ENCODE assay signal across 8 cellular contexts in genomic region chr6:28981833-28982475, GRCh38. TPM values are rescaled to one million over a fixed set of nuclear protein-coding genes. Genes with fewer than 3 reads are reported as not detected.
DNase-seq lines count a peak whose midpoint lies in the region; ATAC-seq and TF ChIP-seq lines count a peak whose summit lies in the region.

No MANE protein-coding gene starts in this region.

- POLR2A ChIA-PET in activated CD8-positive, alpha-beta T cell treated with anti-CD3 and anti-CD28 coated beads for 36 hours (lab: Charles Lee): interaction anchor here (1.5 to 2.5 kb wide), 4 partner anchors 41 to 1117 kb away, joined by 4 to 13 read pairs (median 5); partner anchors contain the start of gene TRIM27

- peaks cover 13% of the 10 kb centered on the region for H3K27me3 ChIP-seq in lower lobe of right lung (ENCODE audit: low read depth)

- H3K4me1 Mint-ChIP-seq in activated CD8-positive, alpha-beta T cell treated with anti-CD3 and anti-CD28 coated beads for 36 hours (ENCODE audit: low read depth): peaks cover 53% of the 10 kb centered on the region

- H3K4me3 ChIP-seq in lower lobe of right lung: peak overlapping the region; percentile 65

- peaks cover 5% of the 10 kb centered on the region for H3K36me3 Mint-ChIP-seq in activated CD8-positive, alpha-beta T cell treated with anti-CD3 and anti-CD28 coated beads for 36 hours (ENCODE audit: low read depth)

- CTCF ChIA-PET in activated CD8-positive, alpha-beta T cell treated with anti-CD3 and anti-CD28 coated beads for 36 hours (lab: Charles Lee): interaction anchor here (1.0 to 4.7 kb wide), 3 partner anchors 34 to 143 kb away, joined by 4 to 30 read pairs (median 10); no protein-coding TSS in a partner anchor

- intact Hi-C loops in activated CD8-positive, alpha-beta T cell treated with anti-CD3 and anti-CD28 coated beads for 36 hours (cut with micrococcal nuclease): loop anchor here (2.0 to 10.0 kb wide), 4 partner anchors 31 to 147 kb away; no protein-coding TSS in a partner anchor
- intact Hi-C loops in lower lobe of right lung (cut with DNase I): no loop called here

- no peak for TF ChIP-seq CTCF in activated CD8-positive, alpha-beta T cell treated with anti-CD3 and anti-CD28 coated beads for 36 hours (IDR thresholded peaks at IDR 0.05)
- TF ChIP-seq CTCF in lower lobe of right lung (IDR thresholded peaks at IDR 0.05): peak; percentile 17

- H3K9me3 Mint-ChIP-seq in activated CD8-positive, alpha-beta T cell treated with anti-CD3 and anti-CD28 coated beads for 36 hours: no peaks in the 10 kb centered on the region

- no peaks in the 10 kb centered on the region for H3K9me3 ChIP-seq in lower lobe of right lung

- peak overlapping the region; percentile 91 for H3K27ac Mint-ChIP-seq in activated CD8-positive, alpha-beta T cell treated with anti-CD3 and anti-CD28 coated beads for 36 hours

- peaks cover 17% of the 10 kb centered on the region for H3K4me1 ChIP-seq in lower lobe of right lung

- DNase-seq in NCI-H2107 treated with DMSO at 0.1 percent for 48 hours (lab: John Stamatoyannopoulos, UW; ENCODE audit: unreplicated experiment) (peak; percentile 38), NCI-H2107 (lab: John Stamatoyannopoulos, UW) (no peak), NCI-H748 treated with DMSO at 0.1 percent for 48 hours (lab: John Stamatoyannopoulos, UW) (peak; percentile 91), lower lobe of right lung (peak; percentile 76)
- DNase-seq in activated CD8-positive, alpha-beta T cell treated with anti-CD3 and anti-CD28 coated beads for 36 hours: peak; percentile 77
- peak; percentile 61 for DNase-seq in effector CD4-positive, alpha-beta T cell
- peak; percentile 55 to 77 for DNase-seq in stimulated activated CD4-positive, alpha-beta T cell treated with anti-CD3 and anti-CD28 coated beads, Interleukin-4, amount 100 ng/mL, for 48 hours (ENCODE audit: low read depth in 2 of 2)

- peak overlapping the region; percentile 84 for H3K4me3 Mint-ChIP-seq in activated CD8-positive, alpha-beta T cell treated with anti-CD3 and anti-CD28 coated beads for 36 hours

- H3K36me3 ChIP-seq in lower lobe of right lung: no peaks in the 10 kb centered on the region

- peak overlapping the region; percentile 63 for H3K27ac ChIP-seq in lower lobe of right lung

- ATAC-seq in HG03439 (IDR thresholded peaks at IDR 0.05; ENCODE audit: unreplicated experiment) (peak; percentile 33), lower lobe of right lung (peak; percentile 83 to 85)
- peak; percentile 48 for ATAC-seq in activated CD8-positive, alpha-beta T cell treated with anti-CD3 and anti-CD28 coated beads for 36 hours

- H3K27me3 Mint-ChIP-seq in activated CD8-positive, alpha-beta T cell treated with anti-CD3 and anti-CD28 coated beads for 36 hours: peaks cover 38% of the 10 kb centered on the region

RNA-seq across cellular contexts. Expression of gene ZNF311, which starts 23.2 kb away (rescaled TPM):
- total RNA-seq in activated CD8-positive, alpha-beta T cell treated with anti-CD3 and anti-CD28 coated beads for 36 hours: under 1 TPM; 0.31 to 0.43 TPM
- total RNA-seq in lower lobe of right lung: 1.6 TPM

RNA-seq across cellular contexts. Expression of gene TRIM27, which starts 58.2 kb away (rescaled TPM):
- total RNA-seq in activated CD8-positive, alpha-beta T cell treated with anti-CD3 and anti-CD28 coated beads for 36 hours: 10 to 100 TPM; 45.6 to 46.4 TPM
- total RNA-seq in lower lobe of right lung: 46.6 TPM

Comparison
In these comparisons a context has a peak if more than half of its experiments do, and no peak if none do; other contexts are left out.
1. ATAC-seq: peak in every context shown above with its lines; median percentile 84 in lower lobe of right lung; 48 in activated CD8-positive, alpha-beta T cell treated with anti-CD3 and anti-CD28 coated beads for 36 hours; 33 in HG03439.